22 cellular contexts compared by ENCODE assay signal in the genomic region with DNA sequence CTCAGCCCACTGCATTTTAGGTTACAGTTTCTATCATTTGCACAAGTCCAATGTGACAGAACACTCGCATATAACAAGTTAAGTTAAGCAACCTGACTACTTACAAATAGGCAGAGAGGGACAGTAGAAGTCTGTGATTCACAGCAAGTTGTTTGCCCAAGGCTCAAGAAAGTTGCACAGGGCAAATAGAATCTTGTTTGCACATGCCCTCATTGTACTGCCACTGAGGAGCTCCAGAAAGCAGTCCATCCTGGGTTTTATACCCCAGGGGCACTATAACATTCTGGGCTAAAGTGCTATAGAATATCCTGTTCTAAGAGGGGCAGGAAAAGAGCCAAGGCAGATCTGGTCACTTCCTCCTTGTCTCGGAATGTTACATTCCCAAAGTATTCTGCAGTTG.
"Had no signal": no experiment of that assay in that cellular context is flagged by ENCODE, and none has a peak within 500 bp of the region (broad histone marks: within the 10 kb centered on the region; RNA-seq: fewer than 3 reads in every experiment).

No MANE protein-coding gene starts in this region.

- FAIRE-seq: astrocyte had no signal

- DNase-seq: activated B cell treated with CpG ODN at 0.5 μM for 24 hours; activated CD4-positive, alpha-beta T cell treated with anti-CD3 and anti-CD28 coated beads for 36 hours; activated CD4-positive, alpha-beta T cell treated with anti-CD3 and anti-CD28 coated beads, Interleukin-2, amount 50 U/mL, for 4 hours; activated CD8-positive, alpha-beta memory T cell treated with anti-CD3 and anti-CD28 coated beads for 24 hours; activated CD8-positive, alpha-beta memory T cell treated with anti-CD3 and anti-CD28 coated beads, Interleukin-2, amount 50 U/mL, for 4 hours; activated naive CD4-positive, alpha-beta T cell treated with Interleukin-2 at 50 U/mL for 16 hours; activated naive CD8-positive, alpha-beta T cell treated with anti-CD3 and anti-CD28 coated beads for 36 hours; activated T-cell treated with anti-CD3 and anti-CD28 coated beads, Interleukin-2, amount 50 U/mL, for 24 hours; glutamatergic neuron; hippocampal formation; kidney glomerular epithelial cell; posterior cingulate gyrus; right lobe of liver; stimulated activated CD4-positive, alpha-beta T cell treated with anti-CD3 and anti-CD28 coated beads, Interleukin-1b, Interleukin-23, amount 100 ng/mL, for 48 hours; substantia nigra; T-helper 9 cell; thyroid gland; upper lobe of right lung had no signal

- H3K9me3 ChIP-seq: right lobe of liver, thyroid gland, upper lobe of right lung had no signal

- H3K4me1 ChIP-seq: right lobe of liver, thyroid gland, upper lobe of right lung had no signal

- H3K36me3 ChIP-seq: right lobe of liver, thyroid gland, upper lobe of right lung had no signal

- H3K4me3 ChIP-seq: coronary artery, right lobe of liver, skin epidermis, thyroid gland, upper lobe of right lung had no signal

- ATAC-seq: activated CD4-positive, alpha-beta T cell treated with anti-CD3 and anti-CD28 coated beads for 36 hours; activated T-helper 17 cell treated with anti-CD3 and anti-CD28 coated beads, Interleukin-2, amount 50 U/mL, for 72 hours; right lobe of liver; upper lobe of right lung had no signal

- H3K27me3 ChIP-seq: right lobe of liver, thyroid gland, upper lobe of right lung had no signal

- H3K27ac ChIP-seq: coronary artery, right lobe of liver, skin epidermis, thyroid gland, upper lobe of right lung had no signal
